Comparison of ENCODE assay signal across 8 cellular contexts in the genomic region with DNA sequence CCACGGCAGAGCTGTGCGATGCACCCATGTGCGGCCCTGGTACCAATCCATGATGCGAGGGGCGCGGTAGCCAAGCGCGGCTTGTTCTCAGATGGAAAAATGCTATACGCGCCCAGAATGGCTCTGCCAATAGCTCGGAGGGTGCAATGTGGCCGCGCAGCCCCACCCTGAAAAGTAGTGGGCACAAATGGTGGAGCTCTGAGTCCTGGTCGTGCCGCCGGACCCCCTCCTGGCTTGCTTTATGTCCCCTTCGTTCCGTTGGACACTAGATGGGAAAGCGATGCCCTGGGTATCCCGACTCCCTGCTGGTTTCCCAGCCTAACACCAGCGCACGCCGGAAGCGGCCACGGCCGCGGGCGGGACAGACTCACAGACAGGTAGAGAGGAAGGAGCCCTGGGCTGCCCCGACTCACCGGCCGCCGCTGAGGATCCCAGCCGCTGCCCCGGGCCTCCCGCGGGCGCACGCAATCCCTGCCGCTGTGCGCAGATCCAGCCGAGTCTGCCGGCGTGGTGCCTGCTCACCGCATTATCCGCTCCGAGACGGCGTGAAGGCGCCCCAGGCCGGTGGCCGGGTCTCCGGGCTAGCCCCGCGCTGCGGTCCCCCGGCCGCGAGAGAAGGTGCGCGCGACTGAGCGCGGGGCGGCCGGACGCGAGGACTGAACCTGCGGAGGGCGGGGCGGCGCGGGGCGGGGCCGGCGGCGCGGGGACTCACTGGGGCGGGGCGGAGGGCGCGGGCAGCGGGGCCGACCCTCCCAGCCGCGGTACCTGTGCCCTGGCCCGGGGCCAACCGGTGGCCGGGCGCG. TPM values are rescaled to one million over a fixed set of nuclear protein-coding genes. Genes with fewer than 3 reads are reported as not detected.
DNase-seq lines count a peak whose midpoint lies in the region; ATAC-seq, FAIRE-seq and TF ChIP-seq lines count a peak whose summit lies in the region.

A gene with protein sequence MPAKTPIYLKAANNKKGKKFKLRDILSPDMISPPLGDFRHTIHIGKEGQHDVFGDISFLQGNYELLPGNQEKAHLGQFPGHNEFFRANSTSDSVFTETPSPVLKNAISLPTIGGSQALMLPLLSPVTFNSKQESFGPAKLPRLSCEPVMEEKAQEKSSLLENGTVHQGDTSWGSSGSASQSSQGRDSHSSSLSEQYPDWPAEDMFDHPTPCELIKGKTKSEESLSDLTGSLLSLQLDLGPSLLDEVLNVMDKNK (minus strand): TSS at position 630 of the 803 bp plus-strand sequence. CDS start 25,055 bp downstream, outside the sequence.

- H4K20me1 ChIP-seq in HCT116 (ENCODE audit: insufficient read depth) = no peaks in the 10 kb centered on the region

- peak within 1 kb of the TSS; percentile 97 for H2AFZ ChIP-seq in HCT116 (ENCODE audit: low read depth, low read length, poor library complexity, severe bottlenecking)

- H3K27me3 ChIP-seq in HCT116 (ENCODE audit: insufficient read depth, low read length) = no peaks in the 10 kb centered on the region
- H3K27me3 ChIP-seq in WERI-Rb-1 (ENCODE audit: insufficient read depth, low read depth, severe bottlenecking) = no peaks in the 10 kb centered on the region
- H3K27me3 ChIP-seq in bronchial epithelial cell (ENCODE audit: control insufficient read depth, insufficient read depth, low read length) = no peaks in the 10 kb centered on the region
- H3K27me3 ChIP-seq in kidney epithelial cell (ENCODE audit: control insufficient read depth, insufficient read depth, low read length) = no peaks in the 10 kb centered on the region

- CTCF ChIA-PET in HCT116 (lab: Charles Lee) = interaction anchor here (1.0 kb wide), 1 partner anchor 206 kb away, joined by 5 read pairs; no protein-coding TSS in a partner anchor

- H3K27ac ChIP-seq in HCT116 (ENCODE audit: low read depth, low read length) (peak within 1 kb of the TSS; percentile 93), WERI-Rb-1 (peak within 1 kb of the TSS; percentile 99)

- POLR2A ChIA-PET in HCT116 (lab: Charles Lee) = interaction anchor here (1.2 to 1.6 kb wide), 2 partner anchors 109 to 136 kb away, joined by 3 to 4 read pairs; no protein-coding TSS in a partner anchor

- peaks cover 51% of the 10 kb centered on the region for H3K79me2 ChIP-seq in HCT116 (ENCODE audit: insufficient read depth, low read length)

- H3K4me1 ChIP-seq in HCT116 (ENCODE audit: control insufficient read depth in 1 of 2, insufficient read depth in 2 of 2, low read length in 2 of 2) = peaks cover 15 to 29% of the 10 kb centered on the region in 2 experiments; a peak in 3 of 4 replicates

- intact Hi-C loops in HCT116 (cut with micrococcal nuclease) = loop anchor here (5.0 kb wide), 3 partner anchors 136 to 161 kb away; no protein-coding TSS in a partner anchor

- H3K9me2 ChIP-seq in HCT116 (ENCODE audit: insufficient read depth) = no peaks in the 10 kb centered on the region

- peak; percentile 81 for ATAC-seq in HCT116

- BruUV-seq in HCT116 (replicated peaks; lab: Mats Ljungman, UMichigan) = no TSS peak

- H3K36me3 ChIP-seq in HCT116 (ENCODE audit: control insufficient read depth in 1 of 2, insufficient read depth in 2 of 2, low read length in 2 of 2) (no peaks in the 10 kb centered on the region; a peak in 2 of 4 replicates), WERI-Rb-1 (peaks cover 23% of the 10 kb centered on the region), bronchial epithelial cell (ENCODE audit: control insufficient read depth, insufficient read depth, low read length) (peaks cover 6% of the 10 kb centered on the region), kidney epithelial cell (ENCODE audit: control insufficient read depth, insufficient read depth, low read length) (no peaks in the 10 kb centered on the region)

- RAD21 ChIA-PET in HCT116 (lab: Charles Lee; ENCODE audit: low non-redundant PET in 1 of 2, low total read pairs in 2 of 2, uncharacterized antibody in 2 of 2, unreplicated experiment in 2 of 2) = interaction anchor here in 1 of 2 experiments (0.5 to 1.1 kb wide), 2 partner anchors 19 to 161 kb away, joined by 3 to 5 read pairs; no protein-coding TSS in a partner anchor

- no peaks in the 10 kb centered on the region for H3K9me3 ChIP-seq in HCT116 (ENCODE audit: control insufficient read depth in 1 of 2, insufficient read depth in 1 of 2, low read depth in 1 of 2, low read length in 2 of 2)
- no peaks in the 10 kb centered on the region for H3K9me3 ChIP-seq in WERI-Rb-1 (ENCODE audit: severe bottlenecking)

- H3K4me3 ChIP-seq in GM12864 (ENCODE audit: low read depth, low read length) (peak within 1 kb of the TSS; percentile 91), HCT116 (replicated peaks in 1 of 2; ENCODE audit: low read depth in 1 of 2, low read length in 2 of 2) (peak within 1 kb of the TSS; percentile 75 to 91), WERI-Rb-1 (ENCODE audit: low read depth, low read length) (peak within 1 kb of the TSS; percentile 85), bronchial epithelial cell (ENCODE audit: low read depth, low read length) (peak within 1 kb of the TSS; percentile 59), kidney epithelial cell (ENCODE audit: low read depth, low read length) (peak within 1 kb of the TSS; percentile 75)

- no peak for TF ChIP-seq CTCF in GM12864 (IDR thresholded peaks at IDR 0.05; ENCODE audit: low read depth, low read length, missing control alignments)
- no peak for TF ChIP-seq CTCF in HCT116 (IDR thresholded peaks at IDR 0.05 in 2 of 3, conservative IDR thresholded peaks at IDR 0.05 in 1 of 3; ENCODE audit: borderline replicate concordance in 1 of 3, insufficient read depth in 1 of 3, low read depth in 2 of 3, low read length in 2 of 3)
- no peak for TF ChIP-seq CTCF in WERI-Rb-1 (IDR thresholded peaks at IDR 0.05; ENCODE audit: low read depth, low read length)
- no peak for TF ChIP-seq CTCF in bronchial epithelial cell (IDR thresholded peaks at IDR 0.05; ENCODE audit: insufficient read depth, low read length, severe bottlenecking)
- no peak for TF ChIP-seq CTCF in kidney epithelial cell (IDR thresholded peaks at IDR 0.05; ENCODE audit: insufficient read depth, low read length, poor library complexity, severe bottlenecking)

- no peak for DNase-seq in GM12864 (ENCODE audit: low read depth)
- DNase-seq in HCT116 (ENCODE audit: low read depth, low spot score) = no peak
- peak; percentile 67 for DNase-seq in NCI-H1105 (lab: John Stamatoyannopoulos, UW)
- DNase-seq in WERI-Rb-1 = peak; percentile 83
- DNase-seq in bronchial epithelial cell (ENCODE audit: low read depth) = peak; percentile 41
- no peak for DNase-seq in kidney epithelial cell (ENCODE audit: low read depth)
- DNase-seq in stimulated activated CD4-positive, alpha-beta T cell treated with anti-CD3 and anti-CD28 coated beads, Interleukin-1b, Interleukin-23, amount 100 ng/mL, for 48 hours = peak; percentile 55
- DNase-seq in COLO829 (ENCODE audit: low spot score) = no peak

- TF ChIP-seq POLR2A in HCT116 (IDR thresholded peaks at IDR 0.05; ENCODE audit: borderline replicate concordance, extremely low read depth, insufficient read depth, insufficient read length) = peak; percentile 91

- FAIRE-seq in bronchial epithelial cell (lab: Jason Lieb, UNC) = no peak

- peak; percentile 27; the same call in 1 of the 2 replicates for TF ChIP-seq RAD21 in HCT116 (IDR thresholded peaks at IDR 0.05; ENCODE audit: low read depth)

- peak within 1 kb of the TSS; percentile 83 for H3K9ac ChIP-seq in HCT116 (ENCODE audit: low read length)

- peak within 1 kb of the TSS; percentile 93 for H3K4me2 ChIP-seq in HCT116 (ENCODE audit: low read length)

TF ChIP-seq in HCT116, 20 proteins besides CTCF, POLR2A, EP300 and RAD21:
- peak; percentile 99 for TF ChIP-seq POLR2AphosphoS5 (IDR thresholded peaks at IDR 0.05; ENCODE audit: low read depth, low read length)
- peak; percentile 70 for TF ChIP-seq SIN3A (IDR thresholded peaks at IDR 0.05; ENCODE audit: low read depth)
- TF ChIP-seq YY1 (IDR thresholded peaks at IDR 0.05; ENCODE audit: extremely low read depth, insufficient replicate concordance, low read depth, low read length) = no peak
- peak; percentile 54; the same call in 1 of the 2 replicates for TF ChIP-seq ZFX (IDR thresholded peaks at IDR 0.05)

RNA-seq across cellular contexts. Expression of the gene that starts here (rescaled TPM):
- total RNA-seq in HCT116 (2021; ENCODE audit: unreplicated experiment) (38.2 TPM), bronchial epithelial cell (8.7 and 10.5 TPM in 2 replicates), kidney epithelial cell (68.7 and 76.3 TPM in 2 replicates)
- polyA plus RNA-seq in HCT116 (2012) = 16.6 and 25.8 TPM in 2 replicates

Comparison
In these comparisons a context has a peak if more than half of its experiments do, and no peak if none do; other contexts are left out.
1. DNase-seq: peak in NCI-H1105 (single experiment), WERI-Rb-1 (single experiment), bronchial epithelial cell (single experiment) and stimulated activated CD4-positive, alpha-beta T cell treated with anti-CD3 and anti-CD28 coated beads, Interleukin-1b, Interleukin-23, amount 100 ng/mL, for 48 hours (single experiment); none in GM12864 (single experiment), HCT116 (single experiment), kidney epithelial cell (single experiment) and COLO829 (single experiment).
2. Peak in every context shown above with its lines, with median percentiles within 50 percentile points of each other: H3K4me3 ChIP-seq.